1 cellular context compared by ENCODE assay signal in genomic region chr22:47198801-47199251, GRCh38.
TF ChIP-seq lines count a peak whose summit lies in the region.

No MANE protein-coding gene starts in this region.

TF ChIP-seq in SK-N-SH, 30 proteins besides CTCF, POLR2A, EP300 and RAD21 (continued from another document):
- no peak for TF ChIP-seq ZBTB33 (IDR thresholded peaks at IDR 0.05; ENCODE audit: borderline replicate concordance, low read depth)
- TF ChIP-seq NFIC (IDR thresholded peaks at IDR 0.05; ENCODE audit: borderline replicate concordance), result no peak
- TF ChIP-seq YY1 (IDR thresholded peaks at IDR 0.05; ENCODE audit: low read depth), result no peak
- TF ChIP-seq EZH2phosphoT487 (IDR thresholded peaks at IDR 0.05; ENCODE audit: borderline replicate concordance, low read depth), result no peak
- TF ChIP-seq RCOR1 (IDR thresholded peaks at IDR 0.05; ENCODE audit: low read length), result no peak
- TF ChIP-seq TAF1 (IDR thresholded peaks at IDR 0.05; ENCODE audit: borderline replicate concordance, low read depth, low read length), result no peak
- TF ChIP-seq NRF1 (IDR thresholded peaks at IDR 0.05; ENCODE audit: low read depth, low read length), result no peak
- TF ChIP-seq MXI1 (IDR thresholded peaks at IDR 0.05; ENCODE audit: low read depth, low read length), result no peak
